ENCODE assay signal across 1 cellular context in the genomic region with DNA sequence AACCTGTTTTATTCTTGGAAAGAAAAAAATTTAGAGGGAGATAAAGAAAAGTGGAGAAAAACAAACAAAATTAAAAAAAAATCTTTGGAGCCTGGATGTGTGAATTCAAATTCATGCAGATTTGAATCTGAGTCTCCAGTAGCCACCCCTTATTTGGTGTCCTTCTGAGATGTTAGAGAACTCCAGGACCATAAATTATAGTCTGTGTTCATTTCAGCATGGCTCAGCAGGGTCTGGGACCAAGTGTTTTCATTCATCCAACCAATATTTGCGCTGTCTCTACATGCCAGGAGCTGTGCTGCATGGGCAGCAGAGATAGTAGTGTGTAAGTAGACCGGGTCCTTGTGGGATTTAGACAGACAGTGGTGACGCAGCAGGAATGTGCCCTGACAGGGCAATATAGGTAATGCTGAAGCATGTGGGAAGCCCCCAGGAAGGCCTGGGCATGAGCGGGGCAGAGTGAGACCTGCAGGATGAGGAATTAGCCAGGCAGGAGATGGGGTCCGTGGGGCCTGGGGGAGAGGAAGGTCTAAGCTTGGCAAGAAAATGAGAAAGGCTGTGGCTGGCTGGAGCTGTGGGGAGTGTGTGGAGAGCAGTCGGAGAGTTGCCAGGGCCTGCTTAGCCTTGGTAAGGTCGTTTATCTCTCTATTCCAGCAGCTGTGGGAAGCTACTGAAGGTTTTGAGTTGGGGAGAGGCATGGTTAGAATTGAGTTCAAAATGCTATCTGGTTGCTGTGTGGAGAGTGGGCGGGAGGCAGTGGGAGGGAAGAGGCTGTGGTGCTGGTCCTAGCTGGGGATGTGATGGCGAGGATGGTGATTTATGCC.
TF ChIP-seq lines count a peak whose summit lies in the region.

No MANE protein-coding gene starts in this region.

TF ChIP-seq in GM23338, 12 proteins besides CTCF, POLR2A, EP300 and RAD21 (continued from another document):
- TF ChIP-seq, protein P1, sequence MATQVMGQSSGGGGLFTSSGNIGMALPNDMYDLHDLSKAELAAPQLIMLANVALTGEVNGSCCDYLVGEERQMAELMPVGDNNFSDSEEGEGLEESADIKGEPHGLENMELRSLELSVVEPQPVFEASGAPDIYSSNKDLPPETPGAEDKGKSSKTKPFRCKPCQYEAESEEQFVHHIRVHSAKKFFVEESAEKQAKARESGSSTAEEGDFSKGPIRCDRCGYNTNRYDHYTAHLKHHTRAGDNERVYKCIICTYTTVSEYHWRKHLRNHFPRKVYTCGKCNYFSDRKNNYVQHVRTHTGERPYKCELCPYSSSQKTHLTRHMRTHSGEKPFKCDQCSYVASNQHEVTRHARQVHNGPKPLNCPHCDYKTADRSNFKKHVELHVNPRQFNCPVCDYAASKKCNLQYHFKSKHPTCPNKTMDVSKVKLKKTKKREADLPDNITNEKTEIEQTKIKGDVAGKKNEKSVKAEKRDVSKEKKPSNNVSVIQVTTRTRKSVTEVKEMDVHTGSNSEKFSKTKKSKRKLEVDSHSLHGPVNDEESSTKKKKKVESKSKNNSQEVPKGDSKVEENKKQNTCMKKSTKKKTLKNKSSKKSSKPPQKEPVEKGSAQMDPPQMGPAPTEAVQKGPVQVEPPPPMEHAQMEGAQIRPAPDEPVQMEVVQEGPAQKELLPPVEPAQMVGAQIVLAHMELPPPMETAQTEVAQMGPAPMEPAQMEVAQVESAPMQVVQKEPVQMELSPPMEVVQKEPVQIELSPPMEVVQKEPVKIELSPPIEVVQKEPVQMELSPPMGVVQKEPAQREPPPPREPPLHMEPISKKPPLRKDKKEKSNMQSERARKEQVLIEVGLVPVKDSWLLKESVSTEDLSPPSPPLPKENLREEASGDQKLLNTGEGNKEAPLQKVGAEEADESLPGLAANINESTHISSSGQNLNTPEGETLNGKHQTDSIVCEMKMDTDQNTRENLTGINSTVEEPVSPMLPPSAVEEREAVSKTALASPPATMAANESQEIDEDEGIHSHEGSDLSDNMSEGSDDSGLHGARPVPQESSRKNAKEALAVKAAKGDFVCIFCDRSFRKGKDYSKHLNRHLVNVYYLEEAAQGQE (IDR thresholded peaks at IDR 0.05; ENCODE audit: unreplicated experiment), result no peak
- TF ChIP-seq ZNF331 (CRISPR knock-in tag; IDR thresholded peaks at IDR 0.05; ENCODE audit: low read depth) (no peak), EZH2 (IDR thresholded peaks at IDR 0.05; ENCODE audit: low read depth, unreplicated experiment) (no peak), STAT1 (IDR thresholded peaks at IDR 0.05; ENCODE audit: unreplicated experiment) (no peak), CREB1 (CRISPR knock-in tag; IDR thresholded peaks at IDR 0.05; ENCODE audit: low read depth) (no peak), EZH2phosphoT487 (IDR thresholded peaks at IDR 0.05; ENCODE audit: unreplicated experiment) (no peak), JUNB (IDR thresholded peaks at IDR 0.05; ENCODE audit: unreplicated experiment) (no peak)
- TF ChIP-seq, protein P2, sequence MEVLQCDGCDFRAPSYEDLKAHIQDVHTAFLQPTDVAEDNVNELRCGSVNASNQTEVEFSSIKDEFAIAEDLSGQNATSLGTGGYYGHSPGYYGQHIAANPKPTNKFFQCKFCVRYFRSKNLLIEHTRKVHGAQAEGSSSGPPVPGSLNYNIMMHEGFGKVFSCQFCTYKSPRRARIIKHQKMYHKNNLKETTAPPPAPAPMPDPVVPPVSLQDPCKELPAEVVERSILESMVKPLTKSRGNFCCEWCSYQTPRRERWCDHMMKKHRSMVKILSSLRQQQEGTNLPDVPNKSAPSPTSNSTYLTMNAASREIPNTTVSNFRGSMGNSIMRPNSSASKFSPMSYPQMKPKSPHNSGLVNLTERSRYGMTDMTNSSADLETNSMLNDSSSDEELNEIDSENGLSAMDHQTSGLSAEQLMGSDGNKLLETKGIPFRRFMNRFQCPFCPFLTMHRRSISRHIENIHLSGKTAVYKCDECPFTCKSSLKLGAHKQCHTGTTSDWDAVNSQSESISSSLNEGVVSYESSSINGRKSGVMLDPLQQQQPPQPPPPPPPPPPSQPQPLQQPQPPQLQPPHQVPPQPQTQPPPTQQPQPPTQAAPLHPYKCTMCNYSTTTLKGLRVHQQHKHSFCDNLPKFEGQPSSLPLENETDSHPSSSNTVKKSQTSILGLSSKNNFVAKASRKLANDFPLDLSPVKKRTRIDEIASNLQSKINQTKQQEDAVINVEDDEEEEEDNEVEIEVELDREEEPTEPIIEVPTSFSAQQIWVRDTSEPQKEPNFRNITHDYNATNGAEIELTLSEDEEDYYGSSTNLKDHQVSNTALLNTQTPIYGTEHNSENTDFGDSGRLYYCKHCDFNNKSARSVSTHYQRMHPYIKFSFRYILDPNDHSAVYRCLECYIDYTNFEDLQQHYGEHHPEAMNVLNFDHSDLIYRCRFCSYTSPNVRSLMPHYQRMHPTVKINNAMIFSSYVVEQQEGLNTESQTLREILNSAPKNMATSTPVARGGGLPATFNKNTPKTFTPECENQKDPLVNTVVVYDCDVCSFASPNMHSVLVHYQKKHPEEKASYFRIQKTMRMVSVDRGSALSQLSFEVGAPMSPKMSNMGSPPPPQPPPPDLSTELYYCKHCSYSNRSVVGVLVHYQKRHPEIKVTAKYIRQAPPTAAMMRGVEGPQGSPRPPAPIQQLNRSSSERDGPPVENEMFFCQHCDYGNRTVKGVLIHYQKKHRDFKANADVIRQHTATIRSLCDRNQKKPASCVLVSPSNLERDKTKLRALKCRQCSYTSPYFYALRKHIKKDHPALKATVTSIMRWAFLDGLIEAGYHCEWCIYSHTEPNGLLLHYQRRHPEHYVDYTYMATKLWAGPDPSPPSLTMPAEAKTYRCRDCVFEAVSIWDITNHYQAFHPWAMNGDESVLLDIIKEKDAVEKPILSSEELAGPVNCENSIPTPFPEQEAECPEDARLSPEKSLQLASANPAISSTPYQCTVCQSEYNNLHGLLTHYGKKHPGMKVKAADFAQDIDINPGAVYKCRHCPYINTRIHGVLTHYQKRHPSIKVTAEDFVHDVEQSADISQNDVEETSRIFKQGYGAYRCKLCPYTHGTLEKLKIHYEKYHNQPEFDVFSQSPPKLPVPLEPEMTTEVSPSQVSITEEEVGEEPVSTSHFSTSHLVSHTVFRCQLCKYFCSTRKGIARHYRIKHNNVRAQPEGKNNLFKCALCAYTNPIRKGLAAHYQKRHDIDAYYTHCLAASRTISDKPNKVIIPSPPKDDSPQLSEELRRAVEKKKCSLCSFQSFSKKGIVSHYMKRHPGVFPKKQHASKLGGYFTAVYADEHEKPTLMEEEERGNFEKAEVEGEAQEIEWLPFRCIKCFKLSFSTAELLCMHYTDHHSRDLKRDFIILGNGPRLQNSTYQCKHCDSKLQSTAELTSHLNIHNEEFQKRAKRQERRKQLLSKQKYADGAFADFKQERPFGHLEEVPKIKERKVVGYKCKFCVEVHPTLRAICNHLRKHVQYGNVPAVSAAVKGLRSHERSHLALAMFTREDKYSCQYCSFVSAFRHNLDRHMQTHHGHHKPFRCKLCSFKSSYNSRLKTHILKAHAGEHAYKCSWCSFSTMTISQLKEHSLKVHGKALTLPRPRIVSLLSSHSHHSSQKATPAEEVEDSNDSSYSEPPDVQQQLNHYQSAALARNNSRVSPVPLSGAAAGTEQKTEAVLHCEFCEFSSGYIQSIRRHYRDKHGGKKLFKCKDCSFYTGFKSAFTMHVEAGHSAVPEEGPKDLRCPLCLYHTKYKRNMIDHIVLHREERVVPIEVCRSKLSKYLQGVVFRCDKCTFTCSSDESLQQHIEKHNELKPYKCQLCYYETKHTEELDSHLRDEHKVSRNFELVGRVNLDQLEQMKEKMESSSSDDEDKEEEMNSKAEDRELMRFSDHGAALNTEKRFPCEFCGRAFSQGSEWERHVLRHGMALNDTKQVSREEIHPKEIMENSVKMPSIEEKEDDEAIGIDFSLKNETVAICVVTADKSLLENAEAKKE (CRISPR knock-in tag; IDR thresholded peaks at IDR 0.05), result no peak
